In genomic region chr16:55651841-55652824, GRCh38 we compare ENCODE assay signal across 22 cellular contexts. TPM values are rescaled to one million over a fixed set of nuclear protein-coding genes. Genes with fewer than 3 reads are reported as not detected.
"Had no signal": no experiment of that assay in that cellular context is flagged by ENCODE, and none has a peak within 500 bp of the region (broad histone marks: within the 10 kb centered on the region; RNA-seq: fewer than 3 reads in every experiment).

No MANE protein-coding gene starts in this region.

- H3K4me1 Mint-ChIP-seq: activated CD4-positive, alpha-beta memory T cell treated with anti-CD3 and anti-CD28 coated beads, Interleukin-2, amount 10 ng/mL, durations not matched to agents 7 days and 5 days; activated CD4-positive, alpha-beta T cell treated with anti-CD3 and anti-CD28 coated beads, Interleukin-2, amount 10 ng/mL, durations not matched to agents 24 days and 14 days; activated naive CD8-positive, alpha-beta T cell treated with anti-CD3 and anti-CD28 coated beads, Interleukin-2, amount 50 U/mL, for 24 hours; natural killer cell had no signal

- H3K4me3 ChIP-seq: heart right ventricle, lung, ovary, prostate gland, right atrium auricular region, tibial artery had no signal

- ATAC-seq: activated naive CD8-positive, alpha-beta T cell treated with anti-CD3 and anti-CD28 coated beads, Interleukin-2, amount 50 U/mL, for 24 hours; heart right ventricle; left lobe of liver; natural killer cell; stimulated activated naive CD8-positive, alpha-beta T cell treated with anti-CD3 and anti-CD28 coated beads, Interleukin-15, Interleukin-2, amounts not matched to agents 100 U/mL and 50 U/mL, for 24 hours had no signal

- H3K4me3 Mint-ChIP-seq: activated CD4-positive, alpha-beta memory T cell treated with anti-CD3 and anti-CD28 coated beads, Interleukin-2, amount 10 ng/mL, durations not matched to agents 7 days and 5 days; activated CD4-positive, alpha-beta T cell treated with anti-CD3 and anti-CD28 coated beads, Interleukin-2, amount 10 ng/mL, durations not matched to agents 24 days and 14 days; activated naive CD8-positive, alpha-beta T cell treated with anti-CD3 and anti-CD28 coated beads, Interleukin-2, amount 50 U/mL, for 24 hours; activated T-helper 1 cell treated with anti-CD3 and anti-CD28 coated beads, Interleukin-12 subunit alpha, Interleukin-12 subunit beta, Interleukin-2, Interleukin-4 antibody, amounts not matched to agents 30 ng/mL and 10 ng/mL and 1 ng/mL, durations not matched to agents 14 hours and 24 hours and 36 hours; mesothelial cell of epicardium; natural killer cell had no signal

- H3K4me1 ChIP-seq: prostate gland had no signal

- DNase-seq: activated CD4-positive, alpha-beta memory T cell treated with anti-CD3 and anti-CD28 coated beads, Interleukin-2, amount 10 ng/mL, durations not matched to agents 7 days and 5 days; activated CD4-positive, alpha-beta T cell treated with anti-CD3 and anti-CD28 coated beads, Interleukin-2, amount 10 ng/mL, durations not matched to agents 24 days and 14 days; activated gamma-delta T cell; activated naive CD4-positive, alpha-beta T cell treated with anti-CD3 and anti-CD28 coated beads, Interleukin-2, amount 50 U/mL, for 16 hours; activated naive CD8-positive, alpha-beta T cell treated with anti-CD3 and anti-CD28 coated beads, Interleukin-2, amount 50 U/mL, for 24 hours; cortex of kidney; heart right ventricle; natural killer cell; ovary; stimulated activated CD4-positive, alpha-beta T cell treated with anti-CD3 and anti-CD28 coated beads, Interleukin-4, amount 100 ng/mL, for 4 hours; stimulated activated naive CD8-positive, alpha-beta T cell treated with anti-CD3 and anti-CD28 coated beads, Interleukin-15, Interleukin-2, amounts not matched to agents 100 U/mL and 50 U/mL, for 24 hours; T-helper 9 cell; tibial artery had no signal

- H3K36me3 Mint-ChIP-seq: mesothelial cell of epicardium, natural killer cell had no signal

- H3K27me3 ChIP-seq: ovary had no signal

- H3K36me3 ChIP-seq: heart right ventricle, ovary, prostate gland, right atrium auricular region, tibial artery had no signal

- H3K9me3 ChIP-seq: heart right ventricle, ovary, prostate gland, right atrium auricular region, tibial artery had no signal

- H3K27ac ChIP-seq: heart right ventricle, ovary, prostate gland, right atrium auricular region, tibial artery had no signal

- H3K27ac Mint-ChIP-seq: activated CD4-positive, alpha-beta memory T cell treated with anti-CD3 and anti-CD28 coated beads, Interleukin-2, amount 10 ng/mL, durations not matched to agents 7 days and 5 days; activated CD4-positive, alpha-beta T cell treated with anti-CD3 and anti-CD28 coated beads, Interleukin-2, amount 10 ng/mL, durations not matched to agents 24 days and 14 days; activated naive CD8-positive, alpha-beta T cell treated with anti-CD3 and anti-CD28 coated beads, Interleukin-2, amount 50 U/mL, for 24 hours; activated T-helper 1 cell treated with anti-CD3 and anti-CD28 coated beads, Interleukin-12 subunit alpha, Interleukin-12 subunit beta, Interleukin-2, Interleukin-4 antibody, amounts not matched to agents 30 ng/mL and 10 ng/mL and 1 ng/mL, durations not matched to agents 14 hours and 24 hours and 36 hours; mesothelial cell of epicardium; natural killer cell had no signal

- H3K9me3 Mint-ChIP-seq: activated CD4-positive, alpha-beta memory T cell treated with anti-CD3 and anti-CD28 coated beads, Interleukin-2, amount 10 ng/mL, durations not matched to agents 7 days and 5 days; activated CD4-positive, alpha-beta T cell treated with anti-CD3 and anti-CD28 coated beads, Interleukin-2, amount 10 ng/mL, durations not matched to agents 24 days and 14 days; activated naive CD8-positive, alpha-beta T cell treated with anti-CD3 and anti-CD28 coated beads, Interleukin-2, amount 50 U/mL, for 24 hours; activated T-helper 1 cell treated with anti-CD3 and anti-CD28 coated beads, Interleukin-12 subunit alpha, Interleukin-12 subunit beta, Interleukin-2, Interleukin-4 antibody, amounts not matched to agents 30 ng/mL and 10 ng/mL and 1 ng/mL, durations not matched to agents 14 hours and 24 hours and 36 hours; mesothelial cell of epicardium; natural killer cell had no signal

RNA-seq across cellular contexts. Expression of gene SLC6A2, which starts 3.7 kb away (rescaled TPM):
- total RNA-seq: activated CD4-positive, alpha-beta memory T cell treated with anti-CD3 and anti-CD28 coated beads, Interleukin-2, amount 10 ng/mL, durations not matched to agents 7 days and 5 days; activated CD4-positive, alpha-beta T cell treated with anti-CD3 and anti-CD28 coated beads, Interleukin-2, amount 10 ng/mL, durations not matched to agents 24 days and 14 days; activated T-helper 1 cell treated with anti-CD3 and anti-CD28 coated beads, Interleukin-12 subunit alpha, Interleukin-12 subunit beta, Interleukin-2, Interleukin-4 antibody, amounts not matched to agents 30 ng/mL and 10 ng/mL and 1 ng/mL, durations not matched to agents 14 hours and 24 hours and 36 hours; epithelial cell of proximal tubule; fibroblast of villous mesenchyme; left lobe of liver; natural killer cell; right atrium auricular region; T-helper 1 cell treated with Interleukin-12 subunit alpha and Interleukin-12 subunit beta and Interleukin-4 antibody, amounts not matched to agents 30 ng/mL and 1 ng/mL, for 36 hours had no signal
- polyA plus RNA-seq: heart right ventricle had no signal
